Comparison of ENCODE assay signal across 15 cellular contexts in genomic region chr10:31939797-31940708, GRCh38. TPM values are rescaled to one million over a fixed set of nuclear protein-coding genes. Genes with fewer than 3 reads are reported as not detected.
DNase-seq lines count a peak whose midpoint lies in the region; ATAC-seq, FAIRE-seq and TF ChIP-seq lines count a peak whose summit lies in the region.
"Had no signal": no experiment of that assay in that cellular context is flagged by ENCODE, and none has a peak within 500 bp of the region (broad histone marks: within the 10 kb centered on the region; RNA-seq: fewer than 3 reads in every experiment).

No MANE protein-coding gene starts in this region.

- 92% methylated on average over 4 of the region's 4 CpGs for WGBS in HUES64
- WGBS in adrenal gland, 4 donors: 44 to 56% (median 52%) methylated on average over 4 of the region's 4 CpGs
- 74% methylated on average over 4 of the region's 4 CpGs for WGBS in liver

- no peak for TF ChIP-seq POLR2A in adrenal gland (IDR thresholded peaks at IDR 0.05)

- TF ChIP-seq CTCF in adrenal gland (IDR thresholded peaks at IDR 0.05) (no peak), liver (IDR thresholded peaks at IDR 0.05; ENCODE audit: low read depth, low read length, missing input control) (no peak)

- H3K9ac ChIP-seq in HUES64 (ENCODE audit: low read depth, low read length) (no peak overlapping the region), liver (ENCODE audit: low read depth in 1 of 2, low read length in 2 of 2) (no peak overlapping the region)
- H3K9ac ChIP-seq: KMS-11 had no signal

- no peaks in the 10 kb centered on the region for H3K27me3 ChIP-seq in HUES64 (ENCODE audit: insufficient read depth, low read length)
- H3K27me3 ChIP-seq in adrenal gland: no peaks in the 10 kb centered on the region
- H3K27me3 ChIP-seq in liver (ENCODE audit: control insufficient read depth in 4 of 4, insufficient read depth in 4 of 4, low read length in 3 of 4): no peaks in the 10 kb centered on the region
- H3K27me3 ChIP-seq: upper lobe of left lung had no signal

- DNase-seq in adrenal gland: no peak
- DNase-seq in sciatic nerve (ENCODE audit: low spot score): no peak
- no peak for DNase-seq in activated effector memory CD4-positive, alpha-beta T cell treated with anti-CD3 and anti-CD28 coated beads, Interleukin-2, amount 50 U/mL, for 16 hours
- DNase-seq: activated CD8-positive, alpha-beta T cell treated with anti-CD3 and anti-CD28 coated beads for 36 hours; activated naive CD4-positive, alpha-beta T cell treated with anti-CD3 and anti-CD28 coated beads, Interleukin-2, amount 10 ng/mL, durations not matched to agents 7 days and 5 days; DMS153; kidney; NCI-H2029; upper lobe of left lung had no signal

- H3K36me3 ChIP-seq in HUES64 (ENCODE audit: insufficient read depth, low read length) (no peaks in the 10 kb centered on the region), adrenal gland (replicated peaks in 1 of 2) (no peaks in the 10 kb centered on the region), liver (ENCODE audit: control insufficient read depth in 4 of 4, insufficient read depth in 3 of 4, low read depth in 1 of 4, low read length in 3 of 4) (no peaks in the 10 kb centered on the region)
- H3K36me3 ChIP-seq: upper lobe of left lung had no signal

- intact Hi-C loops in adrenal gland (cut with DNase I): no loop called here
- intact Hi-C loops in sciatic nerve (cut with DNase I): no loop called here

- H3K4me1 ChIP-seq in HUES64 (ENCODE audit: insufficient read depth, low read length): peaks cover 30% of the 10 kb centered on the region
- H3K4me1 ChIP-seq in adrenal gland (replicated peaks in 1 of 2): peaks cover 23 to 33% of the 10 kb centered on the region in 2 donors
- H3K4me1 ChIP-seq in liver (ENCODE audit: control insufficient read depth in 4 of 4, insufficient read depth in 4 of 4, low read length in 3 of 4): peaks cover 13 to 34% (median 19%) of the 10 kb centered on the region in 4 donors

- H3K4me3 ChIP-seq in HUES64 (ENCODE audit: low read length) (no peak overlapping the region), adrenal gland (peak overlapping the region in 1 of 4 donors; percentile 18), liver (ENCODE audit: low read depth in 1 of 3, low read length in 3 of 3) (no peak overlapping the region)
- H3K4me3 ChIP-seq: upper lobe of left lung had no signal

- no peaks in the 10 kb centered on the region for H3K9me3 ChIP-seq in HUES64 (ENCODE audit: insufficient read depth, low read depth, low read length)
- no peaks in the 10 kb centered on the region for H3K9me3 ChIP-seq in adrenal gland (replicated peaks in 1 of 3)
- H3K9me3 ChIP-seq in liver (ENCODE audit: control insufficient read depth in 4 of 4, low read length in 3 of 4): no peaks in the 10 kb centered on the region
- H3K9me3 ChIP-seq: upper lobe of left lung had no signal

- FAIRE-seq in A204.1 (lab: Jason Lieb, UNC): peak; percentile 97
- FAIRE-seq: kidney had no signal

- ATAC-seq in HG02678 (IDR thresholded peaks at IDR 0.05; ENCODE audit: unreplicated experiment) (no peak), HG03521 (IDR thresholded peaks at IDR 0.05; ENCODE audit: unreplicated experiment) (no peak), sciatic nerve (no peak)

- TF ChIP-seq RAD21 in liver (IDR thresholded peaks at IDR 0.05): peak in 1 of 2 donors; percentile 3

- H3K27ac ChIP-seq in HUES64 (ENCODE audit: low read depth, low read length) (peak overlapping the region; percentile 53; the same call in 1 of the 2 replicates), adrenal gland (peak overlapping the region in 3 of 5 donors; percentile 45 to 63 (median 49)), liver (ENCODE audit: low read depth in 1 of 2, low read length in 2 of 2) (peak overlapping the region; percentile 4 to 52)
- H3K27ac ChIP-seq: KMS-11 had no signal

TF ChIP-seq in liver, 16 proteins besides CTCF, POLR2A, EP300 and RAD21:
- TF ChIP-seq ZBTB33 (IDR thresholded peaks at IDR 0.05) (no peak), HNF4A (conservative IDR thresholded peaks at IDR 0.05) (peak in 1 of 2 donors; percentile 23), ATF3 (IDR thresholded peaks at IDR 0.05) (no peak), YY1 (IDR thresholded peaks at IDR 0.05) (no peak), RXRA (IDR thresholded peaks at IDR 0.05) (peak in 1 of 2 donors; percentile 15), FOXA2 (IDR thresholded peaks at IDR 0.05) (no peak), GABPA (IDR thresholded peaks at IDR 0.05 in 1 of 2, conservative IDR thresholded peaks at IDR 0.05 in 1 of 2) (no peak), REST (IDR thresholded peaks at IDR 0.05) (no peak), SP1 (IDR thresholded peaks at IDR 0.05) (peak; percentile 49), EGR1 (IDR thresholded peaks at IDR 0.05; ENCODE audit: low read depth in 2 of 2) (no peak), TAF1 (conservative IDR thresholded peaks at IDR 0.05) (no peak), HNF4G (IDR thresholded peaks at IDR 0.05) (no peak), JUND (IDR thresholded peaks at IDR 0.05) (no peak), FOXA1 (IDR thresholded peaks at IDR 0.05) (no peak), MAX (IDR thresholded peaks at IDR 0.05) (no peak), NR2F2 (IDR thresholded peaks at IDR 0.05) (no peak)

RNA-seq across cellular contexts. Expression of gene ARHGAP12, which starts 11.4 kb away (rescaled TPM):
- 24.3 TPM for polyA plus RNA-seq in HUES64 (2013, experiment 1 of 2)
- 26.6 TPM for polyA plus RNA-seq in HUES64 (2013, experiment 2 of 2)
- total RNA-seq in adrenal gland: 10 to 100 TPM; 26.7 to 47.1 (median 31.0) TPM
- polyA plus RNA-seq in adrenal gland: 10 to 100 TPM; 33.4 to 45.7 (median 43.3) TPM
- total RNA-seq in liver: 10 to 100 TPM; 15.2 to 29.1 TPM
- polyA plus RNA-seq in liver: 1 to 10 TPM; 7.0 to 9.3 TPM
- 57.0 TPM for total RNA-seq in sciatic nerve
